In genomic region chr6:39849764-39850163, GRCh38 we compare ENCODE assay signal across 1 cellular context.
TF ChIP-seq lines count a peak whose summit lies in the region.

No MANE protein-coding gene starts in this region.

TF ChIP-seq in HepG2, 621 proteins besides CTCF, POLR2A, EP300 and RAD21 (continued from another document and continues in another):
- TF ChIP-seq HIC2 (CRISPR knock-in tag; IDR thresholded peaks at IDR 0.05; ENCODE audit: low read depth): no peak
- 0 out of 2 replicates have a peak, but pooled peaks have one; percentile 17 for TF ChIP-seq PAXIP1 (CRISPR knock-in tag; conservative IDR thresholded peaks at IDR 0.05)
- no peak for TF ChIP-seq SKIL (CRISPR knock-in tag; IDR thresholded peaks at IDR 0.05; ENCODE audit: borderline replicate concordance)
- TF ChIP-seq MIER3 (CRISPR knock-in tag; IDR thresholded peaks at IDR 0.05; ENCODE audit: borderline replicate concordance): no peak
- TF ChIP-seq SOX13 (IDR thresholded peaks at IDR 0.05): no peak
- TF ChIP-seq SOX13 (CRISPR knock-in tag; conservative IDR thresholded peaks at IDR 0.05 in 1 of 2, IDR thresholded peaks at IDR 0.05 in 1 of 2): peak in 1 of 2 experiments; percentile 17; a peak in 1 of 4 replicates
- no peak for TF ChIP-seq NR2F6 (IDR thresholded peaks at IDR 0.05)
- TF ChIP-seq NR2F6 (CRISPR knock-in tag; IDR thresholded peaks at IDR 0.05): 0 out of 2 replicates have a peak, but pooled peaks have one; percentile 12
- TF ChIP-seq NKX3-1 (CRISPR knock-in tag; IDR thresholded peaks at IDR 0.05): no peak
- TF ChIP-seq ZNF678 (CRISPR knock-in tag; IDR thresholded peaks at IDR 0.05): no peak
- peak; percentile 71 for TF ChIP-seq MLXIP (CRISPR knock-in tag; IDR thresholded peaks at IDR 0.05; ENCODE audit: borderline replicate concordance)
- no peak for TF ChIP-seq ZNF33A (CRISPR knock-in tag; IDR thresholded peaks at IDR 0.05; ENCODE audit: borderline replicate concordance)
- TF ChIP-seq HNRNPK (IDR thresholded peaks at IDR 0.05; ENCODE audit: low read depth, low read length, poor library complexity, severe bottlenecking): no peak
- no peak for TF ChIP-seq SP1 (IDR thresholded peaks at IDR 0.05)
- no peak for TF ChIP-seq SP1 (CRISPR knock-in tag; IDR thresholded peaks at IDR 0.05)
- TF ChIP-seq ZUFSP (CRISPR knock-in tag; IDR thresholded peaks at IDR 0.05; ENCODE audit: borderline replicate concordance): no peak
- TF ChIP-seq ZNF746 (CRISPR knock-in tag; IDR thresholded peaks at IDR 0.05): peak; percentile 47; the same call in 1 of the 2 replicates
- TF ChIP-seq ZNF513 (CRISPR knock-in tag; conservative IDR thresholded peaks at IDR 0.05): no peak
- no peak for TF ChIP-seq GMEB1 (CRISPR knock-in tag; IDR thresholded peaks at IDR 0.05; ENCODE audit: borderline replicate concordance)
- TF ChIP-seq ZSCAN30 (CRISPR knock-in tag; IDR thresholded peaks at IDR 0.05): no peak
- no peak for TF ChIP-seq ZNF800 (CRISPR knock-in tag; IDR thresholded peaks at IDR 0.05)
- TF ChIP-seq ETS1 (CRISPR knock-in tag; IDR thresholded peaks at IDR 0.05): no peak
- TF ChIP-seq SRSF9 (IDR thresholded peaks at IDR 0.05; ENCODE audit: borderline replicate concordance, insufficient read depth, low read depth, low read length, poor library complexity, severe bottlenecking): no peak
- no peak for TF ChIP-seq ZBTB1 (CRISPR knock-in tag; IDR thresholded peaks at IDR 0.05; ENCODE audit: borderline replicate concordance)
- TF ChIP-seq ZNF549 (CRISPR knock-in tag; IDR thresholded peaks at IDR 0.05): no peak
- peak; percentile 95; the same call in 1 of the 2 replicates for TF ChIP-seq NFKB2 (CRISPR knock-in tag; IDR thresholded peaks at IDR 0.05; ENCODE audit: borderline replicate concordance)
- peak; percentile 98 for TF ChIP-seq BHLHE40 (IDR thresholded peaks at IDR 0.05; ENCODE audit: low read length)
- no peak for TF ChIP-seq ZNF552 (CRISPR knock-in tag; IDR thresholded peaks at IDR 0.05; ENCODE audit: borderline replicate concordance)
- TF ChIP-seq HOXA5 (CRISPR knock-in tag; IDR thresholded peaks at IDR 0.05): no peak
- peak; percentile 29; the same call in 1 of the 2 replicates for TF ChIP-seq NR2C2 (CRISPR knock-in tag; IDR thresholded peaks at IDR 0.05; ENCODE audit: borderline replicate concordance)
- no peak for TF ChIP-seq ZNF260 (CRISPR knock-in tag; IDR thresholded peaks at IDR 0.05; ENCODE audit: borderline replicate concordance, low read depth)
- TF ChIP-seq ELF3 (CRISPR knock-in tag; IDR thresholded peaks at IDR 0.05): peak; percentile 50; the same call in 1 of the 2 replicates
- TF ChIP-seq NAIF1 (CRISPR knock-in tag; IDR thresholded peaks at IDR 0.05; ENCODE audit: borderline replicate concordance): no peak
- TF ChIP-seq DBP (CRISPR knock-in tag; IDR thresholded peaks at IDR 0.05; ENCODE audit: not compliant biosample characterization): no peak
- TF ChIP-seq PAWR (CRISPR knock-in tag; IDR thresholded peaks at IDR 0.05; ENCODE audit: borderline replicate concordance): no peak
- no peak for TF ChIP-seq LBX2 (CRISPR knock-in tag; IDR thresholded peaks at IDR 0.05; ENCODE audit: borderline replicate concordance)
